1 cellular context compared by ENCODE assay signal in the genomic region with DNA sequence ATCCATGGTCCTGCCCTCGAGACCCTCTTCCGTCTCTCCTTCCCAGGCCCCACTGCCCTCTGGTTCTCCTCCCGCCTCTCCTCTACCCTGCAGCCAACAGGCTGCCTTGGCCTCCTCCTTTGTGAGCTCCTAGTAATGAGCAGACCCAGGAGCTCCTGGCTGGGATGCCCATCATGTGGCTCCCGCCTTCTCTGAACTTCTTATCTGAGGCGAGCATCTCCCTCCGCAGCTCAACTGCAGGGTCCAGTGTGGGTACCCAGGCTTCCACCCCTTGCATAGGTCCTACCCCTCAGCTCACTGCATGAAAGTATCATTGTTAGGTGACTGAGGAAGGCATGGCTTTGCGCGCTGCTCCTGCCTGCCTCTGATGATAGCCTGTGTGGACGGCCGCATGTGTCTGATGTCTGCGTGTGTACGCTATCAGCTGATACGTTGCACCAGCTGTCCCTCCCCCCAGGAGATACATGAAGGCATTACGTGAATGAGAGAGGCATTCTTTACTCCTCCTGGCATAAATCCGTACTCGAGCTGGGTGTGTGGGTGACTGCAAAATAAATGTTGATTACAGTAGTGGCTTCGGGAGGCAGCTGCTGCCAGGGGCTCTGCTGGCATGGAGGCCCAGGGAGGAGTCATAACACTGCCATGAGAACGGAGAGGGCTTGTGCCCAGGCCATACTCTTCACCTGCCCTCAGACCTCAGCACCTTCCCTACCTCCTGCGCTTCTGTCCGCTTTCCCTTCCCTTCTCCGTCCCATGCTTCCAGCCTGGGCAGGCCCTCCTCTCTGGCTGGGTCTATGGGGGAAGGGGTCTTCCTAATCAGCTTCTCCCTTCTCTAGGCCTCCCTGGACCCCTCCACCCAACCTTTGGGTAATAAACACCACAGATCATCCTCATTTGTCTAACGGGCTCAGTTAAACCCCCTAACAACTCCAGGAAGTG.
TF ChIP-seq lines count a peak whose summit lies in the region.

No MANE protein-coding gene starts in this region.

TF ChIP-seq in SK-N-SH, 30 proteins besides CTCF, POLR2A, EP300 and RAD21:
- TF ChIP-seq, protein P1, sequence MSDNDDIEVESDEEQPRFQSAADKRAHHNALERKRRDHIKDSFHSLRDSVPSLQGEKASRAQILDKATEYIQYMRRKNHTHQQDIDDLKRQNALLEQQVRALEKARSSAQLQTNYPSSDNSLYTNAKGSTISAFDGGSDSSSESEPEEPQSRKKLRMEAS (IDR thresholded peaks at IDR 0.05; ENCODE audit: low read depth) = no peak
- TF ChIP-seq FOXJ3 (CRISPR knock-in tag; IDR thresholded peaks at IDR 0.05) (no peak), EZH2phosphoT487 (IDR thresholded peaks at IDR 0.05; ENCODE audit: borderline replicate concordance, low read depth) (no peak), NRF1 (IDR thresholded peaks at IDR 0.05; ENCODE audit: low read depth, low read length) (no peak), YY1 (IDR thresholded peaks at IDR 0.05; ENCODE audit: low read depth) (no peak), MXI1 (IDR thresholded peaks at IDR 0.05; ENCODE audit: low read depth, low read length) (no peak), GABPA (IDR thresholded peaks at IDR 0.05; ENCODE audit: low read depth) (no peak), SIN3A (IDR thresholded peaks at IDR 0.05; ENCODE audit: borderline replicate concordance, low read depth, low read length) (no peak), FOSL2 (IDR thresholded peaks at IDR 0.05; ENCODE audit: borderline replicate concordance, low read depth) (no peak)
- TF ChIP-seq, protein P2, sequence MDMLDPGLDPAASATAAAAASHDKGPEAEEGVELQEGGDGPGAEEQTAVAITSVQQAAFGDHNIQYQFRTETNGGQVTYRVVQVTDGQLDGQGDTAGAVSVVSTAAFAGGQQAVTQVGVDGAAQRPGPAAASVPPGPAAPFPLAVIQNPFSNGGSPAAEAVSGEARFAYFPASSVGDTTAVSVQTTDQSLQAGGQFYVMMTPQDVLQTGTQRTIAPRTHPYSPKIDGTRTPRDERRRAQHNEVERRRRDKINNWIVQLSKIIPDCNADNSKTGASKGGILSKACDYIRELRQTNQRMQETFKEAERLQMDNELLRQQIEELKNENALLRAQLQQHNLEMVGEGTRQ (IDR thresholded peaks at IDR 0.05; ENCODE audit: borderline replicate concordance, low read depth, low read length) = no peak
